ENCODE assay signal across 19 cellular contexts in the genomic region with DNA sequence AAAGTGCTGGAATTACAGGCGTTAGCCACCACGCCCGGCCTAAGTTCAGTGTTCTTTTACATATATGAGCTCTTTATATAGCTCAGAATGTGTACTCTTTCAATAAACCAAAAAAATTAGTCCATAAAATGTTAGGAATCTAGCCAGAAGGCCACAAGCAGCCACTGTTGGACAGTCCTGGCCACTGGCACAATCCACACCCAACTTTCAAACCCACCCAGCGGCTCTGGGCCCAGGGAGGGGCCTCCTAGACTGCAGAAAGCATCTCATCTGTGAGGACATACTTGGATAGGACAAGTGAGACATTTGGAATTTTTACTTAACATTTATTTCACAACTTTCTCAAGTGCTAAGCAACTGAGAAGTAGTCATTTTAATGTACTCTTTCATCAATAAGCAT. TPM values are rescaled to one million over a fixed set of nuclear protein-coding genes. Genes with fewer than 3 reads are reported as not detected.
DNase-seq lines count a peak whose midpoint lies in the region; ATAC-seq and TF ChIP-seq lines count a peak whose summit lies in the region.
"Had no signal": no experiment of that assay in that cellular context is flagged by ENCODE, and none has a peak within 500 bp of the region (broad histone marks: within the 10 kb centered on the region; RNA-seq: fewer than 3 reads in every experiment).

No MANE protein-coding gene starts in this region.

- TF ChIP-seq POLR2A in gastroesophageal sphincter (IDR thresholded peaks at IDR 0.05), result no peak

- no peak overlapping the region for H3K4me3 ChIP-seq in RWPE2 (ENCODE audit: severe bottlenecking)
- H3K4me3 ChIP-seq in gastroesophageal sphincter, result no peak overlapping the region
- H3K4me3 ChIP-seq in neutrophil (ENCODE audit: low read depth in 1 of 2, low read length in 1 of 2), result no peak overlapping the region
- H3K4me3 ChIP-seq in aorta (ENCODE audit: low read length in 2 of 2), result no peak overlapping the region
- H3K4me3 ChIP-seq: GM23338, testis had no signal

- H3K27me3 ChIP-seq in RWPE2 (ENCODE audit: insufficient read depth, poor library complexity, severe bottlenecking), result no peaks in the 10 kb centered on the region
- H3K27me3 ChIP-seq in gastroesophageal sphincter, result no peaks in the 10 kb centered on the region
- no peaks in the 10 kb centered on the region for H3K27me3 ChIP-seq in neutrophil
- H3K27me3 ChIP-seq in aorta (ENCODE audit: control insufficient read depth in 1 of 2, insufficient read depth in 2 of 2, low read length in 1 of 2), result no peaks in the 10 kb centered on the region
- H3K27me3 ChIP-seq: testis had no signal

- 60 to 93% methylated on average over 1 to 4 of the region's 4 CpGs for WGBS in gastroesophageal sphincter (ENCODE audit: low coverage in 1 of 2), 2 donors
- WGBS in aorta, 2 donors, result 85 to 96% methylated on average over 4 of the region's 4 CpGs

- TF ChIP-seq CTCF in RWPE2 (IDR thresholded peaks at IDR 0.05; ENCODE audit: poor library complexity, severe bottlenecking), result no peak
- TF ChIP-seq CTCF in gastroesophageal sphincter (IDR thresholded peaks at IDR 0.05), result no peak
- no peak for TF ChIP-seq CTCF in neutrophil (IDR thresholded peaks at IDR 0.05)

- intact Hi-C loops in aorta (cut with DNase I), result no loop called here

- H3K27ac ChIP-seq in RWPE2 (ENCODE audit: poor library complexity, severe bottlenecking), result peak overlapping the region; percentile 11
- peak overlapping the region in 3 of 4 donors; percentile 58 to 66 (median 60) for H3K27ac ChIP-seq in gastroesophageal sphincter
- H3K27ac ChIP-seq in neutrophil, result peak overlapping the region; percentile 47
- H3K27ac ChIP-seq in aorta (ENCODE audit: low read depth in 1 of 2, low read length in 2 of 2), result peak overlapping the region in 1 of 2 donors; percentile 10
- H3K27ac ChIP-seq: testis had no signal

- TF ChIP-seq EP300 in gastroesophageal sphincter (IDR thresholded peaks at IDR 0.05), result no peak

- H3K4me1 ChIP-seq in RWPE2 (ENCODE audit: insufficient read depth, poor library complexity, severe bottlenecking) (peaks cover 49% of the 10 kb centered on the region), gastroesophageal sphincter (peaks cover 3 to 95% (median 29%) of the 10 kb centered on the region in 3 donors), neutrophil (ENCODE audit: control insufficient read depth in 1 of 2, insufficient read depth in 1 of 2, low read depth in 1 of 2, low read length in 1 of 2) (peaks cover 39% of the 10 kb centered on the region in 2 experiments), aorta (ENCODE audit: control insufficient read depth in 1 of 2, insufficient read depth in 2 of 2, low read length in 2 of 2) (no peaks in the 10 kb centered on the region)

- no peaks in the 10 kb centered on the region for H3K9me3 ChIP-seq in RWPE2 (ENCODE audit: severe bottlenecking)
- no peaks in the 10 kb centered on the region for H3K9me3 ChIP-seq in gastroesophageal sphincter
- no peaks in the 10 kb centered on the region for H3K9me3 ChIP-seq in neutrophil
- no peaks in the 10 kb centered on the region for H3K9me3 ChIP-seq in aorta (ENCODE audit: control insufficient read depth, low read length)
- H3K9me3 ChIP-seq: testis had no signal

- H3K36me3 ChIP-seq in RWPE2 (ENCODE audit: low read depth), result peaks cover 3% of the 10 kb centered on the region; the same call in 1 of the 2 replicates
- H3K36me3 ChIP-seq in gastroesophageal sphincter, result no peaks in the 10 kb centered on the region
- H3K36me3 ChIP-seq in neutrophil, result no peaks in the 10 kb centered on the region
- no peaks in the 10 kb centered on the region for H3K36me3 ChIP-seq in aorta (ENCODE audit: control insufficient read depth in 1 of 2, insufficient read depth in 2 of 2, low read length in 1 of 2)

- DNase-seq in RWPE2 (ENCODE audit: low spot score) (no peak), aorta (peak in 1 of 2 donors; percentile 52), GOT3 (lab: John Stamatoyannopoulos, UW) (no peak), NCI-H146 (lab: John Stamatoyannopoulos, UW) (no peak)
- DNase-seq in activated CD4-positive, alpha-beta T cell treated with anti-CD3 and anti-CD28 coated beads, Interleukin-2, amount 50 U/mL, for 1 hour, result no peak
- DNase-seq: activated naive CD4-positive, alpha-beta T cell treated with anti-CD3 and anti-CD28 coated beads, Interleukin-2, amount 50 U/mL, for 16 hours; activated T-cell treated with anti-CD3 and anti-CD28 coated beads, Interleukin-2, amount 50 U/mL, for 1 hour; C1 segment of cervical spinal cord; DMS 273 treated with DMSO at 0.1 percent for 48 hours; hippocampal formation; KG1; NCI-H1417 treated with DMSO at 0.1 percent for 48 hours; stimulated activated CD4-positive, alpha-beta T cell treated with anti-CD3 and anti-CD28 coated beads, Interleukin-4, amount 100 ng/mL, for 4 hours; stimulated activated CD8-positive, alpha-beta memory T cell treated with anti-CD3 and anti-CD28 coated beads, Interleukin-4, amount 100 ng/mL, for 48 hours; SW 1271; testis had no signal

- ATAC-seq in RWPE2 (ENCODE audit: low read depth) (no peak), gastroesophageal sphincter (peak; percentile 83), aorta (ENCODE audit: low FRiP score) (peak; percentile 77)
- ATAC-seq: GM23338 had no signal

RNA-seq across cellular contexts. Expression of gene PACSIN2, which starts 6.4 kb away (rescaled TPM):
- total RNA-seq in gastroesophageal sphincter (100 to 1,000 TPM in 2 of 4 donors, 10 to 100 TPM in 2; 73.1 to 171 (median 107) TPM), aorta (100 to 1,000 TPM in 1 of 2 donors, 10 to 100 TPM in 1; 59.1 to 127 TPM)
- 100 to 1,000 TPM in 1 of 2 donors, 10 to 100 TPM in 1; 50.5 to 110 TPM for polyA plus RNA-seq in aorta
